1 cellular context compared by ENCODE assay signal in the genomic region with DNA sequence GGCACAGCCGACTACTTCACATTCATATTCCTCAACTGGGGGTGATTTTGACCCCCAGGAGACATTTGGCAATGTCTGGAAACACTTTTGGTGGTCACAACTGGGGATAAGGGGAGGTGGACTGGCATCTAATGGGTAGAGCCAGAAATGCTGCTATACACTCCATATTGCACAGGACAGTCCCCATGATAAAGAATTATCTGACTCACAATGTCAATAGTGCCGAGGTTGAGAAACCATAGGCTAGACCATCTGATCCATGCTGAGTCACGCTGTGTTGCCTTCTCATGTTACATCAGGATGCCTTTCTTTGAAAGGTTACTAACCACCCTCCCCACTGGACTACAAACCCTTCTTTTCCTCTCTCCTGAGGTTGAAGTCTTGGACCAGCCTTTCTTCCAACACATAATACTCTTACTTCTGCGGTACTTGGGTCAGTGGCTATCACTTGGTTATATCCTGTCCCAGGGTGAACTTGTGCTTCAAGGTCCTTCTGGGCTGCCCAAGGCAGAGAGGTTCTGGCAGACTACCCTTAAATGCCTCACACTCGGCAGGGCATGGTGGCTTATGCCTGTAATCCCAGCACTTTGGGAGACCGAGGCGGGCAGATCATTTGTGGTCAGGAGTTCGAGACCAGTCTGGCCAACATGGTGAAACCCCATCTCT.
TF ChIP-seq lines count a peak whose summit lies in the region.

No MANE protein-coding gene starts in this region.

TF ChIP-seq in A549, 52 proteins besides CTCF, POLR2A, EP300 and RAD21 (continued from another document):
- no peak for TF ChIP-seq HMGXB4 (CRISPR knock-in tag; IDR thresholded peaks at IDR 0.05; ENCODE audit: borderline replicate concordance)
- TF ChIP-seq POLR2AphosphoS2 (conservative IDR thresholded peaks at IDR 0.05; ENCODE audit: low read length) = no peak
- TF ChIP-seq RNF2 (IDR thresholded peaks at IDR 0.05; ENCODE audit: borderline replicate concordance, low read depth) = no peak
- no peak for TF ChIP-seq RARB (CRISPR knock-in tag; IDR thresholded peaks at IDR 0.05)
- TF ChIP-seq JUNB (IDR thresholded peaks at IDR 0.05) = peak; percentile 96
- TF ChIP-seq CEBPB (IDR thresholded peaks at IDR 0.05) = peak; percentile 94 to 98
